8 cellular contexts compared by ENCODE assay signal in the genomic region with DNA sequence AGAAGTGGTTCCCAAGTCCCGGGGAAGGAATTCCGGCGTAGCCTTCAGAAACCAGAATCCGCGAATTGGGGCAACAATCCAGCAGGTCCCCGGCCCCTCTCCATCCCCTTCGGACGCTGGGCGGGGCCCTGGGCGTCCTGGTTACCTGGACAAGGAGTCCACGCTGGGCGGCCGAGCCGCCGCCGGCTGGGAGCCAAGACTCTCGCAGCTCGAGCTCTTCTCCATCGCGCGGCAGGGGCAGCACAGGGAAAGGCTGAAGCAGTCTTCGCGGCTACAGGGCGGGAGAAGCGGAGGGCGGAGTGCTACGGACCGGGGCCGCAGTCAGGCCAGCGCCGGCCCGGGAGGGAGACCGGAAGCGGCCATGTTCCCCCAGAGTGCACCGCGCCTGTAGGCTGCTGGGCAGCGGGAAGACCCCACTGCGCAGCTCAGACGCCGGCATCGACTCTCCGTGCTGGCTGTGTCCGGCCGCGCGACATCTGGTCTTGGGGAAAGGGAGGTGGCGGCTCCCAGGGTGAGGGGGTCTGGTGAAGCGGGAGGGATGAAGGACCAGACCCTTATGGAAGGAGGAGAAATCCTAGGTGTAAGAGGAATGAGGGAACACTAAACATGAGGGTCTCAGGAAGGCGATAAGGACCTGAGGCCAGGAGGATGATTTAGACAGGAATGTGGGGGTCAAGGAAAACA. TPM values are rescaled to one million over a fixed set of nuclear protein-coding genes. Genes with fewer than 3 reads are reported as not detected.
DNase-seq lines count a peak whose midpoint lies in the region; ATAC-seq and TF ChIP-seq lines count a peak whose summit lies in the region.

TSS of gene MTMR2 (minus strand) at position 378 of the 684 bp plus-strand sequence. CDS start at position 225, 153 bp downstream.

- no peaks in the 10 kb centered on the region for H3K9me3 ChIP-seq in CD4-positive, alpha-beta T cell (ENCODE audit: control insufficient read depth, low read length)

- peaks cover 33% of the 10 kb centered on the region for H3K4me1 Mint-ChIP-seq in CD4-positive, alpha-beta T cell (ENCODE audit: low read depth)

- H3K27me3 Mint-ChIP-seq in CD4-positive, alpha-beta T cell: peaks cover 9% of the 10 kb centered on the region

- H3K27ac Mint-ChIP-seq in CD4-positive, alpha-beta T cell: peak within 1 kb of the TSS; percentile 74

- no peaks in the 10 kb centered on the region for H3K27me3 ChIP-seq in CD4-positive, alpha-beta T cell (ENCODE audit: control insufficient read depth, insufficient read depth, low read length)

- H3K36me3 Mint-ChIP-seq in CD4-positive, alpha-beta T cell (ENCODE audit: low read depth): peaks cover 12% of the 10 kb centered on the region

- intact Hi-C loops in CD4-positive, alpha-beta T cell (cut with DNase I, micrococcal nuclease): loop anchor here in 1 of 2 experiments (2.0 kb wide), 1 partner anchor 59 kb away; no protein-coding TSS in a partner anchor

- no peak for TF ChIP-seq CTCF in CD4-positive, alpha-beta T cell (IDR thresholded peaks at IDR 0.05)

- peak within 1 kb of the TSS; percentile 95 for H3K4me3 Mint-ChIP-seq in CD4-positive, alpha-beta T cell

- ATAC-seq in CD4-positive, alpha-beta T cell (ENCODE audit: poor library complexity): peak; percentile 68
- peak; percentile 99 for ATAC-seq in GM19324 (IDR thresholded peaks at IDR 0.05; ENCODE audit: low FRiP score, unreplicated experiment)
- peak; percentile 99 for ATAC-seq in HG03457 (IDR thresholded peaks at IDR 0.05; ENCODE audit: unreplicated experiment)

- peak within 1 kb of the TSS; percentile 27 for H3K27ac ChIP-seq in CD4-positive, alpha-beta T cell (ENCODE audit: low read depth, low read length)

- CTCF ChIA-PET in CD4-positive, alpha-beta T cell (lab: Charles Lee): no interaction called here

- DNase-seq in CD4-positive, alpha-beta T cell: peak; percentile 1 to 50 (median 19)
- DNase-seq in NOMO-1 treated with DMSO at 0.1 percent for 48 hours (lab: John Stamatoyannopoulos, UW; ENCODE audit: unreplicated experiment) (peak; percentile 51), activated T-cell treated with anti-CD3 and anti-CD28 coated beads for 1 hour (ENCODE audit: low read depth) (peak; percentile 22), epidermal melanocyte (ENCODE audit: insufficient read length, low spot score) (peak; percentile 37), middle frontal gyrus (ENCODE audit: extremely low spot score, low spot score) (peak; percentile 64)
- DNase-seq in stimulated activated CD8-positive, alpha-beta memory T cell treated with anti-CD3 and anti-CD28 coated beads, Interleukin-2, amount 100 ng/mL, for 48 hours (ENCODE audit: low read depth in 2 of 2): peak; percentile 50 to 64

- POLR2A ChIA-PET in CD4-positive, alpha-beta T cell (lab: Charles Lee): interaction anchor here (0.7 kb wide), 1 partner anchor 419 kb away, joined by 3 read pairs; the partner anchor contains the start of gene MAML2

- no peaks in the 10 kb centered on the region for H3K9me3 Mint-ChIP-seq in CD4-positive, alpha-beta T cell

RNA-seq across cellular contexts. Expression of gene MTMR2, which starts in this region (rescaled TPM):
- total RNA-seq in CD4-positive, alpha-beta T cell: 1 to 10 TPM; 6.6 to 6.9 TPM

Comparison
In these comparisons a context has a peak if more than half of its experiments do, and no peak if none do; other contexts are left out.
1. Peak in every context shown above with its lines: DNase-seq, ATAC-seq and H3K27ac ChIP-seq.